2 cellular contexts compared by ENCODE assay signal in the genomic region with DNA sequence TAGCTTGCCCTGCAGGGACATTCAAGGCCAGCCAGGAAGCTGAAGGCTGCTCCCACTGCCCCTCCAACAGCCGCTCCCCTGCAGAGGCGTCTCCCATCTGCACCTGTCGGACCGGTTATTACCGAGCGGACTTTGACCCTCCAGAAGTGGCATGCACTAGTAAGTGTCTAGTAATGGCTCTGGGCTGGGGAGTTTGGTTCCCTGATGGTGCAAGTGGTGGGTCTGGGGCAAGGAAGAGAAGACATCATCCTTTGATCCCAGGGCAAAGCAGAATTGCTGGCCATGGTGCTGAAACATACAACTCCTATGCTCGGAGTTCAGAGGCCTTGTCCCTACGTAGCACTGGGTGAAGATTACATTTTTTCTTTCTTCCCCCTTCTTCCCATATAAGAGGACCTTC.
TF ChIP-seq lines count a peak whose summit lies in the region.

No MANE protein-coding gene starts in this region.

TF ChIP-seq in IMR-90, 13 proteins besides CTCF, POLR2A, EP300 and RAD21 (continued from another document):
- no peak for TF ChIP-seq MAFK (IDR thresholded peaks at IDR 0.05; ENCODE audit: low read depth, low read length)
- TF ChIP-seq, protein P1, sequence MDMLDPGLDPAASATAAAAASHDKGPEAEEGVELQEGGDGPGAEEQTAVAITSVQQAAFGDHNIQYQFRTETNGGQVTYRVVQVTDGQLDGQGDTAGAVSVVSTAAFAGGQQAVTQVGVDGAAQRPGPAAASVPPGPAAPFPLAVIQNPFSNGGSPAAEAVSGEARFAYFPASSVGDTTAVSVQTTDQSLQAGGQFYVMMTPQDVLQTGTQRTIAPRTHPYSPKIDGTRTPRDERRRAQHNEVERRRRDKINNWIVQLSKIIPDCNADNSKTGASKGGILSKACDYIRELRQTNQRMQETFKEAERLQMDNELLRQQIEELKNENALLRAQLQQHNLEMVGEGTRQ (IDR thresholded peaks at IDR 0.05; ENCODE audit: low read depth, low read length): no peak
- no peak for TF ChIP-seq FOS (IDR thresholded peaks at IDR 0.05; ENCODE audit: low read depth, low read length)
- TF ChIP-seq CEBPB (IDR thresholded peaks at IDR 0.05; ENCODE audit: low read depth, low read length): no peak
- TF ChIP-seq NFE2L2 (IDR thresholded peaks at IDR 0.05; ENCODE audit: low read depth, low read length): no peak

TF ChIP-seq in liver, 16 proteins besides CTCF, POLR2A, EP300 and RAD21 (continued from another document):
- TF ChIP-seq, protein P2, sequence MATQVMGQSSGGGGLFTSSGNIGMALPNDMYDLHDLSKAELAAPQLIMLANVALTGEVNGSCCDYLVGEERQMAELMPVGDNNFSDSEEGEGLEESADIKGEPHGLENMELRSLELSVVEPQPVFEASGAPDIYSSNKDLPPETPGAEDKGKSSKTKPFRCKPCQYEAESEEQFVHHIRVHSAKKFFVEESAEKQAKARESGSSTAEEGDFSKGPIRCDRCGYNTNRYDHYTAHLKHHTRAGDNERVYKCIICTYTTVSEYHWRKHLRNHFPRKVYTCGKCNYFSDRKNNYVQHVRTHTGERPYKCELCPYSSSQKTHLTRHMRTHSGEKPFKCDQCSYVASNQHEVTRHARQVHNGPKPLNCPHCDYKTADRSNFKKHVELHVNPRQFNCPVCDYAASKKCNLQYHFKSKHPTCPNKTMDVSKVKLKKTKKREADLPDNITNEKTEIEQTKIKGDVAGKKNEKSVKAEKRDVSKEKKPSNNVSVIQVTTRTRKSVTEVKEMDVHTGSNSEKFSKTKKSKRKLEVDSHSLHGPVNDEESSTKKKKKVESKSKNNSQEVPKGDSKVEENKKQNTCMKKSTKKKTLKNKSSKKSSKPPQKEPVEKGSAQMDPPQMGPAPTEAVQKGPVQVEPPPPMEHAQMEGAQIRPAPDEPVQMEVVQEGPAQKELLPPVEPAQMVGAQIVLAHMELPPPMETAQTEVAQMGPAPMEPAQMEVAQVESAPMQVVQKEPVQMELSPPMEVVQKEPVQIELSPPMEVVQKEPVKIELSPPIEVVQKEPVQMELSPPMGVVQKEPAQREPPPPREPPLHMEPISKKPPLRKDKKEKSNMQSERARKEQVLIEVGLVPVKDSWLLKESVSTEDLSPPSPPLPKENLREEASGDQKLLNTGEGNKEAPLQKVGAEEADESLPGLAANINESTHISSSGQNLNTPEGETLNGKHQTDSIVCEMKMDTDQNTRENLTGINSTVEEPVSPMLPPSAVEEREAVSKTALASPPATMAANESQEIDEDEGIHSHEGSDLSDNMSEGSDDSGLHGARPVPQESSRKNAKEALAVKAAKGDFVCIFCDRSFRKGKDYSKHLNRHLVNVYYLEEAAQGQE (IDR thresholded peaks at IDR 0.05): peak; percentile 100
- TF ChIP-seq FOXA1 (IDR thresholded peaks at IDR 0.05) (no peak), YY1 (IDR thresholded peaks at IDR 0.05) (no peak), JUND (IDR thresholded peaks at IDR 0.05) (no peak)
